8 cellular contexts compared by ENCODE assay signal in genomic region chr6:37731888-37732287, GRCh38. TPM values are rescaled to one million over a fixed set of nuclear protein-coding genes. Genes with fewer than 3 reads are reported as not detected.
A peak's percentile ranks its signal among the peaks of the same experiment; 100 is the strongest.
DNase-seq lines count a peak whose midpoint lies in the region; ATAC-seq and TF ChIP-seq lines count a peak whose summit lies in the region.
"Had no signal": no experiment of that assay in that cellular context is flagged by ENCODE, and none has a peak within 500 bp of the region (broad histone marks: within the 10 kb centered on the region; RNA-seq: fewer than 3 reads in every experiment).

No MANE protein-coding gene starts in this region.

- H3K9me3 ChIP-seq in MG63 = no peaks in the 10 kb centered on the region
- no peaks in the 10 kb centered on the region for H3K9me3 ChIP-seq in WERI-Rb-1 (ENCODE audit: severe bottlenecking)
- H3K9me3 ChIP-seq: upper lobe of left lung had no signal

- peak; percentile 64 for ATAC-seq in GM19452 (IDR thresholded peaks at IDR 0.05; ENCODE audit: unreplicated experiment)

- no peak for TF ChIP-seq CTCF in WERI-Rb-1 (IDR thresholded peaks at IDR 0.05; ENCODE audit: low read depth, low read length)
- no peak for TF ChIP-seq CTCF in mesothelial cell of epicardium (IDR thresholded peaks at IDR 0.05; ENCODE audit: unreplicated experiment)

- no peak overlapping the region for H3K27ac ChIP-seq in WERI-Rb-1
- H3K27ac ChIP-seq: upper lobe of left lung had no signal

- no peak overlapping the region for H3K4me3 Mint-ChIP-seq in mesothelial cell of epicardium

- H3K27ac Mint-ChIP-seq in mesothelial cell of epicardium = no peak overlapping the region

- H3K36me3 ChIP-seq in MG63 (no peaks in the 10 kb centered on the region), WERI-Rb-1 (no peaks in the 10 kb centered on the region)
- H3K36me3 ChIP-seq: upper lobe of left lung had no signal

- H3K4me3 ChIP-seq in MG63 = no peak overlapping the region
- H3K4me3 ChIP-seq in WERI-Rb-1 (ENCODE audit: low read depth, low read length) = no peak overlapping the region
- H3K4me3 ChIP-seq: upper lobe of left lung had no signal

- H3K4me1 Mint-ChIP-seq in mesothelial cell of epicardium = peaks cover 4% of the 10 kb centered on the region

- H3K36me3 Mint-ChIP-seq in mesothelial cell of epicardium = no peaks in the 10 kb centered on the region

- peaks cover 3% of the 10 kb centered on the region for H3K9me3 Mint-ChIP-seq in mesothelial cell of epicardium

- DNase-seq in MG63 = peak; percentile 32
- peak; percentile 64 for DNase-seq in activated CD8-positive, alpha-beta memory T cell treated with anti-CD3 and anti-CD28 coated beads, Interleukin-2, amount 50 U/mL, for 48 hours
- DNase-seq in stimulated activated CD4-positive, alpha-beta T cell treated with anti-CD3 and anti-CD28 coated beads, Interleukin-2, amount 100 ng/mL, for 48 hours = peak; percentile 7 to 39
- DNase-seq in WERI-Rb-1 = no peak
- no peak for DNase-seq in GM03348 (ENCODE audit: low spot score)
- DNase-seq in mesothelial cell of epicardium (ENCODE audit: low spot score in 2 of 2, unreplicated experiment in 2 of 2) = no peak

- H3K27me3 Mint-ChIP-seq in mesothelial cell of epicardium (ENCODE audit: low read depth) = no peaks in the 10 kb centered on the region

- H3K27me3 ChIP-seq in MG63 (no peaks in the 10 kb centered on the region), WERI-Rb-1 (ENCODE audit: insufficient read depth, low read depth, severe bottlenecking) (no peaks in the 10 kb centered on the region)
- H3K27me3 ChIP-seq: upper lobe of left lung had no signal

RNA-seq across cellular contexts. Expression of gene MDGA1, which starts 34.2 kb away (rescaled TPM):
- 10.0 and 15.3 TPM in 2 replicates for total RNA-seq in MG63 (2014; rRNA removed; shearing (Covaris generic); ENCODE audit: low replicate concordance)
- 2.3 to 3.7 TPM (median 2.9 TPM) in 3 replicates for total RNA-seq in mesothelial cell of epicardium

Comparison
In these comparisons a context has a peak if more than half of its experiments do, and no peak if none do; other contexts are left out.
1. DNase-seq: peak in MG63 (single experiment), activated CD8-positive, alpha-beta memory T cell treated with anti-CD3 and anti-CD28 coated beads, Interleukin-2, amount 50 U/mL, for 48 hours (single experiment) and stimulated activated CD4-positive, alpha-beta T cell treated with anti-CD3 and anti-CD28 coated beads, Interleukin-2, amount 100 ng/mL, for 48 hours (2 of 2); none in WERI-Rb-1 (single experiment), GM03348 (single experiment) and mesothelial cell of epicardium (0 of 2).